Comparison of ENCODE assay signal across 21 cellular contexts in genomic region chr4:106126062-106126461, GRCh38.
"Had no signal": no experiment of that assay in that cellular context is flagged by ENCODE, and none has a peak within 500 bp of the region (broad histone marks: within the 10 kb centered on the region; RNA-seq: fewer than 3 reads in every experiment).

No MANE protein-coding gene starts in this region.

- H3K36me3 Mint-ChIP-seq: natural killer cell had no signal

- H3K9me3 ChIP-seq: breast epithelium, esophagus squamous epithelium, left ventricle myocardium inferior, psoas muscle, right atrium auricular region, tibial nerve had no signal

- H3K27me3 Mint-ChIP-seq: activated B cell treated with CpG ODN at 0.5 μM for 24 hours; activated CD8-positive, alpha-beta memory T cell treated with anti-CD3 and anti-CD28 coated beads, Interleukin-2, amount 10 ng/mL, durations not matched to agents 7 days and 5 days; activated CD8-positive, alpha-beta T cell treated with anti-CD3 and anti-CD28 coated beads for 36 hours; central memory CD8-positive, alpha-beta T cell had no signal

- H3K4me3 Mint-ChIP-seq: activated B cell treated with CpG ODN at 0.5 μM for 24 hours; activated CD8-positive, alpha-beta memory T cell treated with anti-CD3 and anti-CD28 coated beads, Interleukin-2, amount 10 ng/mL, durations not matched to agents 7 days and 5 days; activated CD8-positive, alpha-beta T cell treated with anti-CD3 and anti-CD28 coated beads for 36 hours; central memory CD8-positive, alpha-beta T cell; natural killer cell; neural progenitor cell had no signal

- H3K27ac Mint-ChIP-seq: activated CD8-positive, alpha-beta memory T cell treated with anti-CD3 and anti-CD28 coated beads, Interleukin-2, amount 10 ng/mL, durations not matched to agents 7 days and 5 days; activated CD8-positive, alpha-beta T cell treated with anti-CD3 and anti-CD28 coated beads for 36 hours; activated naive CD4-positive, alpha-beta T cell treated with anti-CD3 and anti-CD28 coated beads, Interleukin-2, amount 50 U/mL, for 72 hours; activated T-helper 2 cell treated with anti-CD3 and anti-CD28 coated beads, Interferon-gamma antibody, Interleukin-2, Interleukin-4, amounts not matched to agents 10 μg/mL and 5 μg/mL and 100 μg/mL, durations not matched to agents 14 hours and 24 hours and 36 hours; natural killer cell; neural progenitor cell had no signal

- ATAC-seq: activated CD8-positive, alpha-beta memory T cell treated with anti-CD3 and anti-CD28 coated beads, Interleukin-2, amount 10 ng/mL, durations not matched to agents 7 days and 5 days; activated CD8-positive, alpha-beta T cell treated with anti-CD3 and anti-CD28 coated beads for 36 hours; activated naive CD4-positive, alpha-beta T cell treated with anti-CD3 and anti-CD28 coated beads, Interleukin-2, amount 50 U/mL, for 72 hours; natural killer cell; psoas muscle had no signal

- H3K4me1 Mint-ChIP-seq: activated CD8-positive, alpha-beta memory T cell treated with anti-CD3 and anti-CD28 coated beads, Interleukin-2, amount 10 ng/mL, durations not matched to agents 7 days and 5 days; central memory CD8-positive, alpha-beta T cell; neural progenitor cell had no signal

- DNase-seq: activated B cell treated with CpG ODN at 0.5 μM for 24 hours; activated CD4-positive, alpha-beta T cell treated with anti-CD3 and anti-CD28 coated beads, Interleukin-2, amount 50 U/mL, for 1 hour; activated CD8-positive, alpha-beta memory T cell treated with anti-CD3 and anti-CD28 coated beads, Interleukin-2, amount 10 ng/mL, durations not matched to agents 7 days and 5 days; activated CD8-positive, alpha-beta T cell treated with anti-CD3 and anti-CD28 coated beads for 36 hours; activated T-cell treated with anti-CD3 and anti-CD28 coated beads, Interleukin-2, amount 50 U/mL, for 48 hours; effector CD8-positive, alpha-beta T cell; esophagus squamous epithelium; glutamatergic neuron; left ventricle myocardium inferior; mesendoderm; natural killer cell; occipital lobe; psoas muscle; stimulated activated naive CD4-positive, alpha-beta T cell treated with Interleukin-2 at 50 U/mL for 16 hours had no signal
